8 cellular contexts compared by ENCODE assay signal in genomic region chr9:2015581-2016410, GRCh38. TPM values are rescaled to one million over a fixed set of nuclear protein-coding genes. Genes with fewer than 3 reads are reported as not detected.
DNase-seq lines count a peak whose midpoint lies in the region; ATAC-seq and TF ChIP-seq lines count a peak whose summit lies in the region.

No MANE protein-coding gene starts in this region.

- H3K4me3 Mint-ChIP-seq in HFFc6, result peak overlapping the region; percentile 99
- H3K4me3 Mint-ChIP-seq in natural killer cell treated with Interleukin-12 subunit alpha and Interleukin-12 subunit beta and Interleukin-15 and Interleukin-18, amount 100 ng/mL, for 72 hours, result peak overlapping the region; percentile 99

- H3K27me3 ChIP-seq in stomach smooth muscle (ENCODE audit: control insufficient read depth in 1 of 2, insufficient read depth in 2 of 2, low read length in 2 of 2), result no peaks in the 10 kb centered on the region

- peaks cover 3% of the 10 kb centered on the region; the same call in 1 of the 2 replicates for H3K27me3 Mint-ChIP-seq in HFFc6 (ENCODE audit: insufficient read depth)
- peaks cover 9 to 17% of the 10 kb centered on the region in 2 donors for H3K27me3 Mint-ChIP-seq in natural killer cell treated with Interleukin-12 subunit alpha and Interleukin-12 subunit beta and Interleukin-15 and Interleukin-18, amount 100 ng/mL, for 72 hours

- H3K36me3 ChIP-seq in OCI-LY7 (ENCODE audit: insufficient read depth, low read length) (no peaks in the 10 kb centered on the region), stomach smooth muscle (ENCODE audit: control insufficient read depth in 2 of 2, insufficient read depth in 2 of 2, low read length in 2 of 2) (no peaks in the 10 kb centered on the region)

- H3K9me2 ChIP-seq in OCI-LY7 (ENCODE audit: insufficient read depth, low read length), result no peaks in the 10 kb centered on the region

- H3K27ac Mint-ChIP-seq in HFFc6, result peak overlapping the region; percentile 88
- peak overlapping the region; percentile 95 to 96 for H3K27ac Mint-ChIP-seq in natural killer cell treated with Interleukin-12 subunit alpha and Interleukin-12 subunit beta and Interleukin-15 and Interleukin-18, amount 100 ng/mL, for 72 hours

- ATAC-seq in natural killer cell treated with Interleukin-12 subunit alpha and Interleukin-12 subunit beta and Interleukin-15 and Interleukin-18, amount 100 ng/mL, for 72 hours, result no peak
- ATAC-seq in HG03457 (IDR thresholded peaks at IDR 0.05; ENCODE audit: unreplicated experiment), result no peak

- H3K4me2 ChIP-seq in OCI-LY7 (ENCODE audit: low read length), result peak overlapping the region; percentile 93

- H3K9me3 ChIP-seq in OCI-LY7 (ENCODE audit: low read length), result no peaks in the 10 kb centered on the region
- no peaks in the 10 kb centered on the region for H3K9me3 ChIP-seq in stomach smooth muscle (ENCODE audit: control insufficient read depth in 2 of 2, low read length in 2 of 2)

- no peaks in the 10 kb centered on the region for H3K36me3 Mint-ChIP-seq in HFFc6 (ENCODE audit: low read depth)
- no peaks in the 10 kb centered on the region for H3K36me3 Mint-ChIP-seq in natural killer cell treated with Interleukin-12 subunit alpha and Interleukin-12 subunit beta and Interleukin-15 and Interleukin-18, amount 100 ng/mL, for 72 hours

- H3K79me2 ChIP-seq in OCI-LY7 (ENCODE audit: insufficient read depth, low read depth, low read length), result peaks cover 32% of the 10 kb centered on the region; the same call in 1 of the 2 replicates

- H3K27ac ChIP-seq in OCI-LY7 (ENCODE audit: low read depth, low read length, poor library complexity, severe bottlenecking) (peak overlapping the region; percentile 77), stomach smooth muscle (ENCODE audit: low read length) (peak overlapping the region; percentile 92)

- H2AFZ ChIP-seq in OCI-LY7 (ENCODE audit: low read length), result peak overlapping the region; percentile 78

- CTCF ChIA-PET in OCI-LY7 (lab: Charles Lee; ENCODE audit: unreplicated experiment), result no interaction called here

- peaks cover 41% of the 10 kb centered on the region for H3K4me1 Mint-ChIP-seq in HFFc6 (ENCODE audit: low read depth)
- peaks cover 28 to 56% of the 10 kb centered on the region in 2 donors for H3K4me1 Mint-ChIP-seq in natural killer cell treated with Interleukin-12 subunit alpha and Interleukin-12 subunit beta and Interleukin-15 and Interleukin-18, amount 100 ng/mL, for 72 hours (ENCODE audit: low read depth in 2 of 2)

- H3K4me1 ChIP-seq in OCI-LY7 (ENCODE audit: insufficient read depth, low read length, poor library complexity, severe bottlenecking) (peaks cover 20% of the 10 kb centered on the region), stomach smooth muscle (ENCODE audit: control insufficient read depth, insufficient read depth, low read length) (peaks cover 13% of the 10 kb centered on the region)

- peak; percentile 54 for DNase-seq in D341Med (ENCODE audit: low spot score)
- peak; percentile 23 for DNase-seq in HFFc6
- peak; percentile 54 for DNase-seq in OCI-LY7 (ENCODE audit: low spot score)
- peak; percentile 85 for DNase-seq in activated effector memory CD4-positive, alpha-beta T cell treated with anti-CD3 and anti-CD28 coated beads, Interleukin-2, amount 50 U/mL, for 16 hours
- DNase-seq in fibroblast of the aortic adventitia (ENCODE audit: low read depth), result peak; percentile 33
- DNase-seq in natural killer cell treated with Interleukin-12 subunit alpha and Interleukin-12 subunit beta and Interleukin-15 and Interleukin-18, amount 100 ng/mL, for 72 hours (ENCODE audit: low spot score), result peak; percentile 65

- peaks cover 22% of the 10 kb centered on the region for H4K20me1 ChIP-seq in OCI-LY7 (ENCODE audit: insufficient read depth, low read length)

- POLR2A ChIA-PET in OCI-LY7 (lab: Charles Lee), result interaction anchor here (1.0 kb wide), 1 partner anchor 41 kb away, joined by 3 read pairs; no protein-coding TSS in a partner anchor

- peak overlapping the region; percentile 87 to 95 for H3K9ac ChIP-seq in stomach smooth muscle (ENCODE audit: low read length in 2 of 2)

- no TSS peak for BruUV-seq in OCI-LY7 (replicated peaks; lab: Mats Ljungman, UMichigan)

- intact Hi-C loops in OCI-LY7 (cut with micrococcal nuclease; ENCODE audit: unreplicated experiment), result loop anchor here (1.0 to 5.0 kb wide), 5 partner anchors 39 to 967 kb away; no protein-coding TSS in a partner anchor

- TF ChIP-seq CTCF in HFFc6 (IDR thresholded peaks at IDR 0.05), result no peak
- TF ChIP-seq CTCF in OCI-LY7 (conservative IDR thresholded peaks at IDR 0.05; ENCODE audit: low read length), result no peak
- no peak for TF ChIP-seq CTCF in fibroblast of the aortic adventitia (IDR thresholded peaks at IDR 0.05; ENCODE audit: insufficient read depth, low read length)

- no peaks in the 10 kb centered on the region for H3K9me3 Mint-ChIP-seq in HFFc6
- no peaks in the 10 kb centered on the region for H3K9me3 Mint-ChIP-seq in natural killer cell treated with Interleukin-12 subunit alpha and Interleukin-12 subunit beta and Interleukin-15 and Interleukin-18, amount 100 ng/mL, for 72 hours

- H3K4me3 ChIP-seq in OCI-LY7 (ENCODE audit: low read depth, low read length, poor library complexity, severe bottlenecking) (peak overlapping the region; percentile 91), fibroblast of the aortic adventitia (ENCODE audit: low read depth, low read length) (peak overlapping the region; percentile 87), stomach smooth muscle (ENCODE audit: low read length in 2 of 2) (peak overlapping the region; percentile 90 to 91)

RNA-seq across cellular contexts. Expression of gene SMARCA2, which starts 0.6 kb away (rescaled TPM):
- 100 to 1,000 TPM in 3 of 6 experiments, 10 to 100 TPM in 3; 73.2 to 113 (median 96.6) TPM for total RNA-seq in HFFc6 (2021; fragmentation: NEBNext Ultra II Directional; extraction: Animal tissue kit (Norgen Biotek cat#: 25700))
- 54.8 and 66.6 TPM in 2 replicates for total RNA-seq in OCI-LY7 (2014; rRNA removed; shearing (Covaris generic))
- total RNA-seq in OCI-LY7 (2022) (80.6 and 92.0 TPM in 2 replicates), fibroblast of the aortic adventitia (ENCODE audit: low replicate concordance) (84.0 and 347 TPM in 2 replicates)
- total RNA-seq in natural killer cell treated with Interleukin-12 subunit alpha and Interleukin-12 subunit beta and Interleukin-15 and Interleukin-18, amount 100 ng/mL, for 72 hours, result 100 to 1,000 TPM; 124 to 174 TPM

Comparison
In these comparisons a context has a peak if more than half of its experiments do, and no peak if none do; other contexts are left out.
1. DNase-seq: peak in every context shown above with its lines; median percentile 85 in activated effector memory CD4-positive, alpha-beta T cell treated with anti-CD3 and anti-CD28 coated beads, Interleukin-2, amount 50 U/mL, for 16 hours; 65 in natural killer cell treated with Interleukin-12 subunit alpha and Interleukin-12 subunit beta and Interleukin-15 and Interleukin-18, amount 100 ng/mL, for 72 hours; 54 in D341Med; 54 in OCI-LY7; 33 in fibroblast of the aortic adventitia; 23 in HFFc6.